ENCODE assay signal across 13 cellular contexts in genomic region chr9:37370968-37371563, GRCh38. TPM values are rescaled to one million over a fixed set of nuclear protein-coding genes. Genes with fewer than 3 reads are reported as not detected.
DNase-seq lines count a peak whose midpoint lies in the region; ATAC-seq and TF ChIP-seq lines count a peak whose summit lies in the region.
"Had no signal": no experiment of that assay in that cellular context is flagged by ENCODE, and none has a peak within 500 bp of the region (broad histone marks: within the 10 kb centered on the region; RNA-seq: fewer than 3 reads in every experiment).

No MANE protein-coding gene starts in this region.

- DNase-seq in GM10266 (ENCODE audit: extremely low spot score) (peak; percentile 65), GM19238 (ENCODE audit: insufficient read length, low spot score) (peak; percentile 48), foreskin melanocyte (no peak), lower lobe of right lung (no peak), amniotic stem cell (lab: John Stamatoyannopoulos, UW) (no peak), NCI-H2171 treated with DMSO at 0.1 percent for 48 hours (lab: John Stamatoyannopoulos, UW) (no peak)
- DNase-seq: CD8-positive, alpha-beta memory T cell; KBM-7; psoas muscle; stimulated activated naive CD4-positive, alpha-beta T cell; T-cell had no signal

- peak overlapping the region; percentile 74 for H3K4me2 ChIP-seq in OCI-LY1 (ENCODE audit: low read length)

- H4K20me1 ChIP-seq in OCI-LY1 (ENCODE audit: insufficient read depth, low read length): no peaks in the 10 kb centered on the region

- H3K4me3 ChIP-seq in OCI-LY1 (ENCODE audit: low read depth, low read length, poor library complexity, severe bottlenecking) (peak overlapping the region; percentile 60), lower lobe of right lung (no peak overlapping the region)
- H3K4me3 ChIP-seq: psoas muscle had no signal

- peaks cover 13% of the 10 kb centered on the region; the same call in 1 of the 2 replicates for H3F3A ChIP-seq in OCI-LY1 (ENCODE audit: insufficient read depth, low read length)

- H3K36me3 ChIP-seq in OCI-LY1 (ENCODE audit: insufficient read depth, low read length) (no peaks in the 10 kb centered on the region), lower lobe of right lung (no peaks in the 10 kb centered on the region)

- H3K9me3 ChIP-seq in OCI-LY1 (ENCODE audit: low read length): no peaks in the 10 kb centered on the region
- H3K9me3 ChIP-seq in lower lobe of right lung: no peaks in the 10 kb centered on the region
- H3K9me3 ChIP-seq: psoas muscle had no signal

- H3K4me1 ChIP-seq in OCI-LY1 (ENCODE audit: insufficient read depth, low read length, severe bottlenecking) (peaks cover 83% of the 10 kb centered on the region), lower lobe of right lung (no peaks in the 10 kb centered on the region)
- H3K4me1 ChIP-seq: psoas muscle had no signal

- peak overlapping the region; percentile 80 for H3K9ac ChIP-seq in OCI-LY1 (ENCODE audit: low read length)

- no peaks in the 10 kb centered on the region for H3K79me2 ChIP-seq in OCI-LY1 (ENCODE audit: insufficient read depth, low read length)

- H3K27ac ChIP-seq in OCI-LY1 (ENCODE audit: low read depth, low read length, poor library complexity, severe bottlenecking) (peak overlapping the region; percentile 100), lower lobe of right lung (no peak overlapping the region)
- H3K27ac ChIP-seq: psoas muscle had no signal

- no peak overlapping the region for H2AFZ ChIP-seq in OCI-LY1 (ENCODE audit: low read length)

- intact Hi-C loops in lower lobe of right lung (cut with DNase I): no loop called here

- TF ChIP-seq CTCF in GM10266 (IDR thresholded peaks at IDR 0.05; ENCODE audit: control insufficient read depth, insufficient read depth, low read depth, missing control alignments) (peak; percentile 13), OCI-LY1 (IDR thresholded peaks at IDR 0.05; ENCODE audit: low read length) (peak; percentile 48; the same call in 1 of the 2 replicates), lower lobe of right lung (IDR thresholded peaks at IDR 0.05) (no peak)

- H3K9me2 ChIP-seq in OCI-LY1 (ENCODE audit: low read depth, low read length): no peaks in the 10 kb centered on the region

- ATAC-seq in HG02884 (IDR thresholded peaks at IDR 0.05; ENCODE audit: unreplicated experiment): peak; percentile 57
- ATAC-seq in lower lobe of right lung: no peak
- ATAC-seq: psoas muscle had no signal

- H3K27me3 ChIP-seq in OCI-LY1 (ENCODE audit: insufficient read depth, low read length) (no peaks in the 10 kb centered on the region), lower lobe of right lung (ENCODE audit: low read depth) (no peaks in the 10 kb centered on the region)

RNA-seq across cellular contexts. Expression of gene GRHPR, which starts 51.4 kb away (rescaled TPM):
- 64.8 TPM for total RNA-seq in lower lobe of right lung

Comparison
In these comparisons a context has a peak if more than half of its experiments do, and no peak if none do; other contexts are left out.
1. DNase-seq: peak in GM10266 (single experiment) and GM19238 (single experiment); none in foreskin melanocyte (single experiment), lower lobe of right lung (single experiment), amniotic stem cell (single experiment) and NCI-H2171 treated with DMSO at 0.1 percent for 48 hours (single experiment).